ENCODE assay signal across 15 cellular contexts in genomic region chr21:26070121-26070520, GRCh38.
DNase-seq lines count a peak whose midpoint lies in the region; ATAC-seq and TF ChIP-seq lines count a peak whose summit lies in the region.
"Had no signal": no experiment of that assay in that cellular context is flagged by ENCODE, and none has a peak within 500 bp of the region (broad histone marks: within the 10 kb centered on the region; RNA-seq: fewer than 3 reads in every experiment).

No MANE protein-coding gene starts in this region.

- H3K27ac Mint-ChIP-seq in activated CD4-positive, alpha-beta T cell treated with anti-CD3 and anti-CD28 coated beads for 36 hours: peak overlapping the region; percentile 66
- peak overlapping the region; percentile 90 for H3K27ac Mint-ChIP-seq in CD4-positive, alpha-beta T cell
- H3K27ac Mint-ChIP-seq in T-helper 2 cell treated with Interferon-gamma antibody and Interleukin-4, amounts not matched to agents 5 μg/mL and 100 μg/mL, for 36 hours: peak overlapping the region; percentile 86
- peak overlapping the region; percentile 42 to 90 (median 76) for H3K27ac Mint-ChIP-seq in naive B cell

- intact Hi-C loops in activated CD4-positive, alpha-beta T cell treated with anti-CD3 and anti-CD28 coated beads for 36 hours (cut with DNase I, micrococcal nuclease): loop anchor here (5.0 to 10.0 kb wide), 2 partner anchors 97 to 175 kb away; no protein-coding TSS in a partner anchor
- intact Hi-C loops in CD4-positive, alpha-beta T cell (cut with DNase I, micrococcal nuclease): loop anchor here (5.0 kb wide), 1 partner anchor 97 kb away; no protein-coding TSS in a partner anchor
- intact Hi-C loops in transverse colon (cut with DNase I; ENCODE audit: low total_unique reads): no loop called here

- H3K9me3 ChIP-seq in CD4-positive, alpha-beta T cell (ENCODE audit: control insufficient read depth, low read length): no peaks in the 10 kb centered on the region
- H3K9me3 ChIP-seq in transverse colon: no peaks in the 10 kb centered on the region
- H3K9me3 ChIP-seq: upper lobe of left lung had no signal

- no peaks in the 10 kb centered on the region for H3K9me3 Mint-ChIP-seq in activated CD4-positive, alpha-beta T cell treated with anti-CD3 and anti-CD28 coated beads for 36 hours (ENCODE audit: low read depth)
- H3K9me3 Mint-ChIP-seq in CD4-positive, alpha-beta T cell: no peaks in the 10 kb centered on the region
- no peaks in the 10 kb centered on the region for H3K9me3 Mint-ChIP-seq in T-helper 2 cell treated with Interferon-gamma antibody and Interleukin-4, amounts not matched to agents 5 μg/mL and 100 μg/mL, for 36 hours
- H3K9me3 Mint-ChIP-seq in naive B cell: peaks cover 0 to 4% (median 0%) of the 10 kb centered on the region in 7 donors
- H3K9me3 Mint-ChIP-seq: stimulated activated naive B cell treated with anti-CD40 and anti-IgM and Interleukin-4, amounts not matched to agents 10 μg/mL and 1 μg/mL and 100 μg/mL, for 72 hours had no signal

- peaks cover 3 to 35% (median 18%) of the 10 kb centered on the region in 4 donors for H3K4me1 ChIP-seq in transverse colon

- H3K4me3 Mint-ChIP-seq in activated CD4-positive, alpha-beta T cell treated with anti-CD3 and anti-CD28 coated beads for 36 hours: peak overlapping the region; percentile 56
- peak overlapping the region; percentile 88 for H3K4me3 Mint-ChIP-seq in CD4-positive, alpha-beta T cell
- H3K4me3 Mint-ChIP-seq in T-helper 2 cell treated with Interferon-gamma antibody and Interleukin-4, amounts not matched to agents 5 μg/mL and 100 μg/mL, for 36 hours: peak overlapping the region; percentile 78
- peak overlapping the region in 7 of 8 donors; percentile 72 to 88 (median 87) for H3K4me3 Mint-ChIP-seq in naive B cell

- no peak overlapping the region for H3K4me3 ChIP-seq in transverse colon

- 47 to 51% methylated on average over 2 of the region's 2 CpGs for WGBS in transverse colon (ENCODE audit: low coverage in 1 of 2), 2 donors

- POLR2A ChIA-PET in activated CD4-positive, alpha-beta T cell treated with anti-CD3 and anti-CD28 coated beads for 36 hours (lab: Charles Lee): interaction anchor here (0.8 kb wide), 1 partner anchor 60 kb away, joined by 3 read pairs; no protein-coding TSS in a partner anchor
- POLR2A ChIA-PET in CD4-positive, alpha-beta T cell (lab: Charles Lee): interaction anchor here (2.4 kb wide), 1 partner anchor 100 kb away, joined by 17 read pairs; the partner anchor contains the start of gene APP

- no peak for TF ChIP-seq POLR2A in transverse colon (IDR thresholded peaks at IDR 0.05)

- no peaks in the 10 kb centered on the region for H3K27me3 ChIP-seq in CD4-positive, alpha-beta T cell (ENCODE audit: control insufficient read depth, insufficient read depth, low read length)
- H3K27me3 ChIP-seq in transverse colon: no peaks in the 10 kb centered on the region
- H3K27me3 ChIP-seq: upper lobe of left lung had no signal

- in situ Hi-C loops in transverse colon (cut with MboI; ENCODE audit: low pct_ligation_motif_present in 1 of 4, low pct_unique_long_range_greater_than_20kb in 1 of 4, low sequenced_read_pairs in 3 of 4): no loop called here

- no peak for ATAC-seq in activated CD4-positive, alpha-beta T cell treated with anti-CD3 and anti-CD28 coated beads for 36 hours
- no peak for ATAC-seq in CD4-positive, alpha-beta T cell (ENCODE audit: poor library complexity)
- ATAC-seq in naive B cell (ENCODE audit: low read depth in 2 of 2): no peak

- TF ChIP-seq EP300 in transverse colon (IDR thresholded peaks at IDR 0.05; ENCODE audit: low read depth): no peak

- CTCF ChIA-PET in activated CD4-positive, alpha-beta T cell treated with anti-CD3 and anti-CD28 coated beads for 36 hours (lab: Charles Lee): interaction anchor here (0.8 kb wide), 1 partner anchor 9 kb away, joined by 4 read pairs; no protein-coding TSS in a partner anchor
- CTCF ChIA-PET in CD4-positive, alpha-beta T cell (lab: Charles Lee): interaction anchor here (1.0 to 1.5 kb wide), 2 partner anchors 10 to 101 kb away, joined by 3 to 5 read pairs; partner anchors contain the start of gene APP

- no peaks in the 10 kb centered on the region for H3K36me3 ChIP-seq in transverse colon
- H3K36me3 ChIP-seq: upper lobe of left lung had no signal

- no peak overlapping the region for H3K27ac ChIP-seq in CD4-positive, alpha-beta T cell (ENCODE audit: low read depth, low read length)
- H3K27ac ChIP-seq in transverse colon: no peak overlapping the region
- H3K27ac ChIP-seq: upper lobe of left lung had no signal

- TF ChIP-seq CTCF in CD4-positive, alpha-beta T cell (IDR thresholded peaks at IDR 0.05): no peak
- no peak for TF ChIP-seq CTCF in transverse colon (IDR thresholded peaks at IDR 0.05)

- peaks cover 61% of the 10 kb centered on the region for H3K4me1 Mint-ChIP-seq in activated CD4-positive, alpha-beta T cell treated with anti-CD3 and anti-CD28 coated beads for 36 hours
- H3K4me1 Mint-ChIP-seq in CD4-positive, alpha-beta T cell (ENCODE audit: low read depth): peaks cover 65% of the 10 kb centered on the region
- H3K4me1 Mint-ChIP-seq in T-helper 2 cell treated with Interferon-gamma antibody and Interleukin-4, amounts not matched to agents 5 μg/mL and 100 μg/mL, for 36 hours (ENCODE audit: low read depth): peaks cover 38% of the 10 kb centered on the region
- peaks cover 25 to 50% (median 41%) of the 10 kb centered on the region in 3 donors for H3K4me1 Mint-ChIP-seq in naive B cell

- no peaks in the 10 kb centered on the region for H3K36me3 Mint-ChIP-seq in activated CD4-positive, alpha-beta T cell treated with anti-CD3 and anti-CD28 coated beads for 36 hours (ENCODE audit: low read depth)
- H3K36me3 Mint-ChIP-seq in CD4-positive, alpha-beta T cell (ENCODE audit: low read depth): no peaks in the 10 kb centered on the region
- H3K36me3 Mint-ChIP-seq in T-helper 2 cell treated with Interferon-gamma antibody and Interleukin-4, amounts not matched to agents 5 μg/mL and 100 μg/mL, for 36 hours (ENCODE audit: low read depth): no peaks in the 10 kb centered on the region
- H3K36me3 Mint-ChIP-seq in naive B cell: peaks cover 0 to 7% of the 10 kb centered on the region in 2 donors

- no peaks in the 10 kb centered on the region for H3K27me3 Mint-ChIP-seq in activated CD4-positive, alpha-beta T cell treated with anti-CD3 and anti-CD28 coated beads for 36 hours
- H3K27me3 Mint-ChIP-seq in CD4-positive, alpha-beta T cell: no peaks in the 10 kb centered on the region
- no peaks in the 10 kb centered on the region for H3K27me3 Mint-ChIP-seq in T-helper 2 cell treated with Interferon-gamma antibody and Interleukin-4, amounts not matched to agents 5 μg/mL and 100 μg/mL, for 36 hours (ENCODE audit: low read depth)
- no peaks in the 10 kb centered on the region for H3K27me3 Mint-ChIP-seq in naive B cell
- H3K27me3 Mint-ChIP-seq: stimulated activated naive B cell treated with anti-CD40 and anti-IgM and Interleukin-4, amounts not matched to agents 10 μg/mL and 1 μg/mL and 100 μg/mL, for 72 hours had no signal

- DNase-seq in activated CD4-positive, alpha-beta T cell treated with anti-CD3 and anti-CD28 coated beads for 36 hours: no peak
- no peak for DNase-seq in activated CD4-positive, alpha-beta T cell treated with anti-CD3 and anti-CD28 coated beads for 1 hour
- no peak for DNase-seq in CD4-positive, alpha-beta T cell
- DNase-seq in T-helper 2 cell treated with Interferon-gamma antibody and Interleukin-4, amounts not matched to agents 5 μg/mL and 100 μg/mL, for 36 hours (ENCODE audit: low spot score): no peak
- DNase-seq in naive B cell: no peak
- no peak for DNase-seq in COLO668 (lab: John Stamatoyannopoulos, UW; ENCODE audit: unreplicated experiment)
- DNase-seq in transverse colon: no peak
- no peak for DNase-seq in HT-29 (ENCODE audit: low spot score)
- DNase-seq: erythroblast; GOT3; mammary epithelial cell; Right ventricle myocardium superior; stimulated activated naive B cell treated with anti-CD40 and anti-IgM and Interleukin-4, amounts not matched to agents 10 μg/mL and 1 μg/mL and 100 μg/mL, for 72 hours; T-helper 9 cell; upper lobe of left lung had no signal
